In the genomic region with DNA sequence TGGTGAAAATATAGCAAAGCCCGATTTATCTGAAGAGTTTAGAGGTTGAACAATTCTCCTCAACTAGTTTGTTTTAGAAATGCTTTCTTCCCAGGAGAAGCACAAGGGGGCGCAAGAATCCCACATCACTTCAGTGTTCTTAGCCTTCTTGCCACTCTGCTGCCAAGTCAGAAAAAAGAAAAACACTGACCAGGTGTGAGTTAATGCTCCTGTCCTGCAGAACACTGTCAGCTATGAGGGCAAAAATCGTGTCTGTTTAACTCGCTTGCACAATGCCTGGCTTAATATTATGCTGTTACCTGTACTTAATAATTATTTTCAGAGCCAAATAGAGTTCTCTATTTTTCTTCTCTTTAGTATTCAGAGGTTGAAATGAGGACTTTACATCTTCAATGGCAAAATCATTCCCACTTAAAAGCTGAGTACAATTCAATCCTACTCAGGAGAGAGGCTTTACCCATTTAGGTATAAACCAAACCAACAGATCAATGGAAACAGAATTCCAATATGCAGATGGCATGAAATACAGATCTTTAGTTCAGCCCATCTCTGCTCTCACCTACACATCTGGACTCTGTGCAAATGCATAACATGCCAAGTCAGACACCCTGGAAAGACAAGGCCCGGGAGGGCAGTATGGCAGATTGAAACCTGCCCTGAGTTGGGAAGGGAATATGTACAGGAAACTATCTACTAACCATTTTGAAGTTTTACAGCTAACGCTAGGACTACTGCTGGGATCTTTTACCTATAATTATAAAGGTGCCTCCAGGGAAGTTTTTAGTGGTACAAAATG, we compare ENCODE assay signal across 8 cellular contexts.
DNase-seq lines count a peak whose midpoint lies in the region; ATAC-seq and TF ChIP-seq lines count a peak whose summit lies in the region.

No MANE protein-coding gene starts in this region.

- intact Hi-C loops in testis (cut with DNase I; ENCODE audit: low total_unique reads), result no loop called here

- 26 to 48% methylated on average over 6 of the region's 6 CpGs for WGBS in testis, 2 donors

- TF ChIP-seq CTCF in fibroblast of the aortic adventitia (IDR thresholded peaks at IDR 0.05; ENCODE audit: insufficient read depth, low read length), result peak; percentile 84
- peak; percentile 69 to 89 (median 82) for TF ChIP-seq CTCF in testis (IDR thresholded peaks at IDR 0.05)

- H3K27ac ChIP-seq in testis, result peak overlapping the region; percentile 15 to 97

- peaks cover 16% of the 10 kb centered on the region for H3K4me1 Mint-ChIP-seq in activated T-helper 17 cell treated with anti-CD3 and anti-CD28 coated beads, Interleukin-2, amount 50 U/mL, for 72 hours

- H3K9me3 ChIP-seq in testis, result no peaks in the 10 kb centered on the region

- H3K27me3 ChIP-seq in testis, result no peaks in the 10 kb centered on the region

- peaks cover 58% of the 10 kb centered on the region for H3K36me3 Mint-ChIP-seq in activated T-helper 17 cell treated with anti-CD3 and anti-CD28 coated beads, Interleukin-2, amount 50 U/mL, for 72 hours (ENCODE audit: low read depth)

- H3K9me3 Mint-ChIP-seq in activated T-helper 17 cell treated with anti-CD3 and anti-CD28 coated beads, Interleukin-2, amount 50 U/mL, for 72 hours, result no peaks in the 10 kb centered on the region

- no peak overlapping the region for H3K4me3 Mint-ChIP-seq in activated T-helper 17 cell treated with anti-CD3 and anti-CD28 coated beads, Interleukin-2, amount 50 U/mL, for 72 hours

- H3K27me3 Mint-ChIP-seq in activated T-helper 17 cell treated with anti-CD3 and anti-CD28 coated beads, Interleukin-2, amount 50 U/mL, for 72 hours, result no peaks in the 10 kb centered on the region

- ATAC-seq in activated T-helper 17 cell treated with anti-CD3 and anti-CD28 coated beads, Interleukin-2, amount 50 U/mL, for 72 hours (replicated peaks), result peak; percentile 75
- no peak for ATAC-seq in HG03520 (IDR thresholded peaks at IDR 0.05; ENCODE audit: unreplicated experiment)

- no peak for TF ChIP-seq POLR2A in testis (IDR thresholded peaks at IDR 0.05)

- no peaks in the 10 kb centered on the region for H3K36me3 ChIP-seq in testis (ENCODE audit: low read depth, missing control alignments)

- DNase-seq in Caki2 (ENCODE audit: low read depth) (peak; percentile 62), KG1 (lab: John Stamatoyannopoulos, UW) (peak; percentile 21), RKO (ENCODE audit: low spot score) (peak; percentile 77), fibroblast of the aortic adventitia (ENCODE audit: low read depth) (peak; percentile 88), nucleus accumbens (lab: John Stamatoyannopoulos, UW) (peak in 44 of 56 donors; percentile 6 to 83 (median 41)), testis (peak; percentile 79)

- in situ Hi-C loops in Caki2 (cut with HindIII; ENCODE audit: low pct_unique_long_range_greater_than_20kb, low sequenced_read_pairs), result no loop called here

- H3K27ac Mint-ChIP-seq in activated T-helper 17 cell treated with anti-CD3 and anti-CD28 coated beads, Interleukin-2, amount 50 U/mL, for 72 hours, result peak overlapping the region; percentile 71

- H3K4me3 ChIP-seq in fibroblast of the aortic adventitia (ENCODE audit: low read depth, low read length) (no peak overlapping the region), testis (no peak overlapping the region)

- H3K4me1 ChIP-seq in testis, result peaks cover 43% of the 10 kb centered on the region

Comparison
In these comparisons a context has a peak if more than half of its experiments do, and no peak if none do; other contexts are left out.
1. DNase-seq: peak in every context shown above with its lines; median percentile 88 in fibroblast of the aortic adventitia; 79 in testis; 77 in RKO; 62 in Caki2; 41 in nucleus accumbens; 21 in KG1.